In the genomic region with DNA sequence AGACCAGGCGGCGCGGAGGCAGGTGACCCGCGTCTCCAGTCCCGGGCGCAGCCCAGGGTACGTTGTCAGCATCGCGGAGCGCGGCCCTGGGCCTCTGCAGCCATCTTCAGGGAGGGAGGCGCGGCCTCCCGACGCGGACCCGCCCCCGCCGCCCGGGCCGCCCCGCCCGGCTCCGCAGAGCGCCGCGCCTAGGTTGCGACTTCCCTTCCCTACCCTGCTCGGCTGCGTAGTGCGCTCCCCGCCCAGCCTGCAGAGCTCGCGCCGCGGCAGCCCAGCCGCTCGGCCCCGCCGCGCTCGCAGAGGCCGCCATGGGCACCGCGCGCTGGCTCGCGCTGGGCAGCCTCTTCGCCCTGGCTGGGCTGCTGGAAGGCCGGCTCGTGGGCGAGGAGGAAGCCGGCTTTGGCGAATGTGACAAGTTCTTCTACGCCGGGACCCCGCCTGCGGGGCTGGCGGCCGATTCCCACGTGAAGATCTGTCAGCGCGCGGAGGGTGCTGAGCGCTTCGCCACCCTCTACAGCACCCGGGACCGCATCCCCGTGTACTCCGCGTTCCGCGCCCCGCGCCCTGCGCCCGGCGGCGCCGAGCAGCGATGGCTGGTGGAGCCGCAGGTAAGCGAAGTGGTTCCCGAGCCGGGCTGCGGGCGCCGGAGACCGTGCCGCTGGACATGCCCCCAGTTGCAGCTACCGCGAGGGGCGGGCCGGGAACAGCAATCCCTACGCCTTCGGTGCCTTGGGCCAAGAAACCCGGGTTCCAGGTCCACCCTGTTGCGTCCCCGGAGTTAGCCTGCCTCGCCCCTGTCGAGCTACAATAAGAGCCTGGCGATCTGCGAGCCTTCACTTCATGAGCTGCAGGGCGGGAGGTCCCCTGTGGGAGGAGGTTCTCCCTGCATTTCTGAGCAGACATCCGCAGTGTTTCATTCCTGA, we compare ENCODE assay signal across 8 cellular contexts. TPM values are rescaled to one million over a fixed set of nuclear protein-coding genes. Genes with fewer than 3 reads are reported as not detected.
DNase-seq lines count a peak whose midpoint lies in the region; ATAC-seq, FAIRE-seq and TF ChIP-seq lines count a peak whose summit lies in the region.

Gene ENDOD1 (plus strand): TSS at position 227 of the 923 bp plus-strand sequence. CDS start 82 bp downstream, at position 309.

- H2AFZ ChIP-seq in fibroblast of lung (ENCODE audit: low read length) = peak within 1 kb of the TSS; percentile 87

- peak within 1 kb of the TSS; percentile 89 for H3K4me3 Mint-ChIP-seq in activated T-helper 1 cell treated with anti-CD3 and anti-CD28 coated beads, Interleukin-12 subunit alpha, Interleukin-12 subunit beta, Interleukin-2, Interleukin-4 antibody, amounts not matched to agents 30 ng/mL and 10 ng/mL and 1 ng/mL, durations not matched to agents 14 hours and 24 hours and 36 hours
- H3K4me3 Mint-ChIP-seq in natural killer cell = peak within 1 kb of the TSS; percentile 95

- H3K9me3 ChIP-seq in Panc1 (ENCODE audit: control insufficient read depth, insufficient read depth, low read depth, low read length) = no peaks in the 10 kb centered on the region
- H3K9me3 ChIP-seq in fibroblast of lung (ENCODE audit: control insufficient read depth, insufficient read depth, low read depth, low read length) = no peaks in the 10 kb centered on the region

- in situ Hi-C loops in Panc1 (cut with HindIII; ENCODE audit: low pct_unique_long_range_greater_than_20kb, low sequenced_read_pairs) = no loop called here

- H3K27me3 Mint-ChIP-seq in activated T-helper 1 cell treated with anti-CD3 and anti-CD28 coated beads, Interleukin-12 subunit alpha, Interleukin-12 subunit beta, Interleukin-2, Interleukin-4 antibody, amounts not matched to agents 30 ng/mL and 10 ng/mL and 1 ng/mL, durations not matched to agents 14 hours and 24 hours and 36 hours (ENCODE audit: insufficient read depth) = no peaks in the 10 kb centered on the region
- peaks cover 0 to 1% of the 10 kb centered on the region in 2 donors for H3K27me3 Mint-ChIP-seq in natural killer cell (ENCODE audit: low read depth in 2 of 2)

- no peaks in the 10 kb centered on the region for H3K79me2 ChIP-seq in fibroblast of lung (ENCODE audit: control insufficient read depth, insufficient read depth, low read length)

- FAIRE-seq in D721Med (lab: Jason Lieb, UNC) = no peak

- H4K20me1 ChIP-seq in fibroblast of lung (ENCODE audit: control insufficient read depth, extremely low read depth, insufficient read depth, low read length) = no peaks in the 10 kb centered on the region

- CTCF ChIA-PET in Panc1 (lab: Charles Lee) = interaction anchor here (0.9 kb wide), 1 partner anchor 18 kb away, joined by 4 read pairs; no protein-coding TSS in a partner anchor

- BruUV-seq in Panc1 (replicated peaks; lab: Mats Ljungman, UMichigan) = no TSS peak

- peak within 1 kb of the TSS; percentile 83 for H3K9ac ChIP-seq in fibroblast of lung (ENCODE audit: insufficient read depth, low read length)

- DNase-seq in D721Med (ENCODE audit: insufficient read length, low spot score) (peak; percentile 39), HPDE6-E6E7 (ENCODE audit: extremely low spot score) (peak; percentile 78), Panc1 (ENCODE audit: low read depth, low spot score) (no peak), fibroblast of lung (ENCODE audit: low read depth in 2 of 2) (peak; percentile 78 to 84), natural killer cell (peak; percentile 78)
- DNase-seq in activated T-helper 1 cell treated with anti-CD3 and anti-CD28 coated beads, Interleukin-12 subunit alpha, Interleukin-12 subunit beta, Interleukin-2, Interleukin-4 antibody, amounts not matched to agents 30 ng/mL and 10 ng/mL and 1 ng/mL, durations not matched to agents 14 hours and 24 hours and 36 hours (ENCODE audit: low spot score) = peak; percentile 85
- peak; percentile 80 for DNase-seq in stimulated activated naive CD4-positive, alpha-beta T cell treated with Interleukin-2 at 50 U/mL for 16 hours (lab: John Stamatoyannopoulos, UW)

- H3K27ac ChIP-seq in Panc1 (ENCODE audit: low read length) (peak within 1 kb of the TSS; percentile 52), fibroblast of lung (ENCODE audit: insufficient read depth, low read length) (peak within 1 kb of the TSS; percentile 65)

- H3K27ac Mint-ChIP-seq in activated T-helper 1 cell treated with anti-CD3 and anti-CD28 coated beads, Interleukin-12 subunit alpha, Interleukin-12 subunit beta, Interleukin-2, Interleukin-4 antibody, amounts not matched to agents 30 ng/mL and 10 ng/mL and 1 ng/mL, durations not matched to agents 14 hours and 24 hours and 36 hours = peak within 1 kb of the TSS; percentile 96
- H3K27ac Mint-ChIP-seq in natural killer cell = peak within 1 kb of the TSS; percentile 94 to 97

- H3K4me2 ChIP-seq in fibroblast of lung (ENCODE audit: extremely low read depth, insufficient read depth, low read length) = peak within 1 kb of the TSS; percentile 90

- H3K9me3 Mint-ChIP-seq in activated T-helper 1 cell treated with anti-CD3 and anti-CD28 coated beads, Interleukin-12 subunit alpha, Interleukin-12 subunit beta, Interleukin-2, Interleukin-4 antibody, amounts not matched to agents 30 ng/mL and 10 ng/mL and 1 ng/mL, durations not matched to agents 14 hours and 24 hours and 36 hours = no peaks in the 10 kb centered on the region
- H3K9me3 Mint-ChIP-seq in natural killer cell = no peaks in the 10 kb centered on the region

- TF ChIP-seq CTCF in D721Med (IDR thresholded peaks at IDR 0.05; ENCODE audit: insufficient read depth, missing control alignments) (no peak), Panc1 (IDR thresholded peaks at IDR 0.05) (0 out of 2 replicates have a peak, but pooled peaks have one; percentile 14), fibroblast of lung (conservative IDR thresholded peaks at IDR 0.05 in 1 of 2, IDR thresholded peaks at IDR 0.05 in 1 of 2; ENCODE audit: low read depth in 1 of 2, low read length in 2 of 2) (peak in 1 of 2 donors; percentile 10), natural killer cell (IDR thresholded peaks at IDR 0.05) (no peak)

- peak; percentile 89 for ATAC-seq in GM19468 (IDR thresholded peaks at IDR 0.05; ENCODE audit: extremely low read depth, unreplicated experiment)
- peak; percentile 98 for ATAC-seq in Panc1
- ATAC-seq in natural killer cell = peak; percentile 93 to 98 (median 93)

- no peaks in the 10 kb centered on the region for H3K27me3 ChIP-seq in Panc1 (ENCODE audit: control insufficient read depth, insufficient read depth, low read length)
- no peaks in the 10 kb centered on the region for H3K27me3 ChIP-seq in fibroblast of lung (ENCODE audit: control insufficient read depth, insufficient read depth, low read length)

- POLR2A ChIA-PET in Panc1 (lab: Charles Lee) = interaction anchor here (0.7 to 1.3 kb wide), 3 partner anchors 15 to 23 kb away, joined by 3 read pairs; partner anchors contain the start of gene SRSF8

- intact Hi-C loops in Panc1 (cut with micrococcal nuclease; ENCODE audit: unreplicated experiment) = no loop called here
- intact Hi-C loops in activated T-helper 1 cell treated with anti-CD3 and anti-CD28 coated beads, Interleukin-12 subunit alpha, Interleukin-12 subunit beta, Interleukin-2, Interleukin-4 antibody, amounts not matched to agents 30 ng/mL and 10 ng/mL and 1 ng/mL, durations not matched to agents 14 hours and 24 hours and 36 hours (cut with micrococcal nuclease) = loop anchor here (1.0 to 10.0 kb wide), 11 partner anchors 22 to 1308 kb away; partner anchors contain the start of genes CEP57, CWC15, KDM4D and MED17
- intact Hi-C loops in natural killer cell (cut with micrococcal nuclease) = loop anchor here (1.0 kb wide), 3 partner anchors 21 to 141 kb away; partner anchors contain the start of gene SESN3

- H3K36me3 ChIP-seq in Panc1 (ENCODE audit: control insufficient read depth, insufficient read depth, low read length) (no peaks in the 10 kb centered on the region), fibroblast of lung (ENCODE audit: control insufficient read depth, insufficient read depth, low read length) (no peaks in the 10 kb centered on the region)

- peaks cover 19% of the 10 kb centered on the region for H3K36me3 Mint-ChIP-seq in activated T-helper 1 cell treated with anti-CD3 and anti-CD28 coated beads, Interleukin-12 subunit alpha, Interleukin-12 subunit beta, Interleukin-2, Interleukin-4 antibody, amounts not matched to agents 30 ng/mL and 10 ng/mL and 1 ng/mL, durations not matched to agents 14 hours and 24 hours and 36 hours (ENCODE audit: low read depth)
- H3K36me3 Mint-ChIP-seq in natural killer cell = no peaks in the 10 kb centered on the region

- H3K4me3 ChIP-seq in Panc1 (ENCODE audit: low read depth in 2 of 2, low read length in 2 of 2) (peak within 1 kb of the TSS; percentile 64 to 78), fibroblast of lung (replicated peaks in 1 of 4; ENCODE audit: control extremely low read depth in 1 of 4, insufficient read depth in 1 of 4, low read depth in 3 of 4, low read length in 4 of 4) (peak within 1 kb of the TSS; percentile 68 to 87 (median 86))

- peaks cover 83% of the 10 kb centered on the region for H3K4me1 Mint-ChIP-seq in activated T-helper 1 cell treated with anti-CD3 and anti-CD28 coated beads, Interleukin-12 subunit alpha, Interleukin-12 subunit beta, Interleukin-2, Interleukin-4 antibody, amounts not matched to agents 30 ng/mL and 10 ng/mL and 1 ng/mL, durations not matched to agents 14 hours and 24 hours and 36 hours (ENCODE audit: low read depth)
- H3K4me1 Mint-ChIP-seq in natural killer cell = peaks cover 40 to 44% of the 10 kb centered on the region in 2 donors

- H3K4me1 ChIP-seq in Panc1 (ENCODE audit: control insufficient read depth, insufficient read depth, low read length) (peaks cover 22% of the 10 kb centered on the region), fibroblast of lung (ENCODE audit: control insufficient read depth, extremely low read depth, insufficient read depth, low read length) (peaks cover 13% of the 10 kb centered on the region)

RNA-seq across cellular contexts. Expression of gene ENDOD1, which starts in this region (rescaled TPM):
- 28.2 TPM for total RNA-seq in Panc1 (2021; ENCODE audit: unreplicated experiment)
- 14.2 TPM for polyA plus RNA-seq in Panc1 (2012; ENCODE audit: insufficient read length)
- total RNA-seq in activated T-helper 1 cell treated with anti-CD3 and anti-CD28 coated beads, Interleukin-12 subunit alpha, Interleukin-12 subunit beta, Interleukin-2, Interleukin-4 antibody, amounts not matched to agents 30 ng/mL and 10 ng/mL and 1 ng/mL, durations not matched to agents 14 hours and 24 hours and 36 hours = 33.8 and 34.3 TPM in 2 replicates
- total RNA-seq in fibroblast of lung = 28.2 and 33.4 TPM in 2 replicates
- 20.8 and 50.8 TPM in 2 replicates for polyA plus RNA-seq in fibroblast of lung
- 17.6 and 39.8 TPM in 2 replicates for polyA plus RNA-seq in fibroblast of lung (2012)
- polyA minus RNA-seq in fibroblast of lung (ENCODE audit: low replicate concordance) = 27.5 and 43.1 TPM in 2 replicates
- total RNA-seq in natural killer cell = 10 to 100 TPM; 10.1 to 15.5 (median 14.0) TPM
